In the genomic region with DNA sequence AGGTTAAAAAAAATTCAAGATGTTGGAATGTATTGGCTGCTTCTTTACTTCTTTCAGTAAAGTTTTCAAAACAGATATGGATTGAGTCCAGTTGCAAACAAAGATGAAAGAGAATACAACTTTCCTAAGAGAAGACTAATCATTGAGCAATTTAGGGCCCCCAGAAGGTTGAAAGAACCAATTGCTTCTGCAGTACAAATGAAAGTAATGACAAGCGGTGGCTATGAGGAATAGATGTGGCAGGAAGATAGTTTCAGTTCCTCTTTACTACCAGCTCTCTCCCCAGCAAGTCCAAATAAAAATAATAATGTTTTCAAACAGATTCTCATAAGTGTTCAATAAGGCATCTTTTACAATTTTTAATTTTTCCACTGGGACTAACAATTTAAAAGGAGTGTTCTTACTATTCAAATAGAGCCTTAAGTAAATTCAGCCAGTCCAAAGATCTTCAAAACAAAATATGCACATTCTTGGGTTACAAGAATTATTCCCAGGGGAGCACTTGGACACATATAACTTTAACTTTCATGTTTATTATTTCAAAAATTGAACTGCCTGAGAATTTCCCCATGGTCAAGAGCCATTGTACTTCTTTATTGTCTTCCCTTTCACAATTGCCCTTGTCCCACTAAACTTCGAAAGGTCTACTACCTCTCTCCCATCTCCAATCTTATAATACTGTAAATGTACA, we compare ENCODE assay signal across 12 cellular contexts.
DNase-seq lines count a peak whose midpoint lies in the region; ATAC-seq and TF ChIP-seq lines count a peak whose summit lies in the region.
"Had no signal": no experiment of that assay in that cellular context is flagged by ENCODE, and none has a peak within 500 bp of the region (broad histone marks: within the 10 kb centered on the region; RNA-seq: fewer than 3 reads in every experiment).

No MANE protein-coding gene starts in this region.

- intact Hi-C loops in transverse colon (cut with DNase I; ENCODE audit: low total_unique reads): no loop called here
- intact Hi-C loops in activated CD4-positive, alpha-beta memory T cell treated with anti-CD3 and anti-CD28 coated beads for 36 hours (cut with micrococcal nuclease): no loop called here

- no peak overlapping the region for H3K27ac Mint-ChIP-seq in activated CD4-positive, alpha-beta memory T cell treated with anti-CD3 and anti-CD28 coated beads for 36 hours
- H3K27ac Mint-ChIP-seq: activated T-helper 17 cell treated with anti-CD3 and anti-CD28 coated beads, Interleukin-2, amount 50 U/mL, for 72 hours had no signal

- H3K36me3 Mint-ChIP-seq in activated CD4-positive, alpha-beta memory T cell treated with anti-CD3 and anti-CD28 coated beads for 36 hours: no peaks in the 10 kb centered on the region

- no peaks in the 10 kb centered on the region for H3K36me3 ChIP-seq in transverse colon
- no peaks in the 10 kb centered on the region for H3K36me3 ChIP-seq in effector memory CD4-positive, alpha-beta T cell (ENCODE audit: control insufficient read depth, insufficient read depth, low read length)

- no peak overlapping the region for H3K4me3 Mint-ChIP-seq in activated CD4-positive, alpha-beta memory T cell treated with anti-CD3 and anti-CD28 coated beads for 36 hours
- H3K4me3 Mint-ChIP-seq: activated T-helper 17 cell treated with anti-CD3 and anti-CD28 coated beads, Interleukin-2, amount 50 U/mL, for 72 hours had no signal

- no peak overlapping the region for H3K4me3 ChIP-seq in transverse colon
- H3K4me3 ChIP-seq in effector memory CD4-positive, alpha-beta T cell (ENCODE audit: insufficient read depth, low read depth, low read length, poor library complexity, severe bottlenecking): no peak overlapping the region

- H3K27ac ChIP-seq in transverse colon: peak overlapping the region in 1 of 4 donors; percentile 51
- H3K27ac ChIP-seq in effector memory CD4-positive, alpha-beta T cell (ENCODE audit: insufficient read depth, low read length, poor library complexity, severe bottlenecking): no peak overlapping the region
- H3K27ac ChIP-seq: epithelial cell of prostate had no signal

- H3K4me1 ChIP-seq in transverse colon: peaks cover 0 to 6% (median 0%) of the 10 kb centered on the region in 4 donors
- H3K4me1 ChIP-seq in effector memory CD4-positive, alpha-beta T cell (ENCODE audit: control insufficient read depth, insufficient read depth, low read length, poor library complexity, severe bottlenecking): no peaks in the 10 kb centered on the region

- TF ChIP-seq EP300 in transverse colon (IDR thresholded peaks at IDR 0.05; ENCODE audit: low read depth): no peak

- peaks cover 2% of the 10 kb centered on the region for H3K4me1 Mint-ChIP-seq in activated CD4-positive, alpha-beta memory T cell treated with anti-CD3 and anti-CD28 coated beads for 36 hours (ENCODE audit: low read depth)

- H3K27me3 Mint-ChIP-seq in activated CD4-positive, alpha-beta memory T cell treated with anti-CD3 and anti-CD28 coated beads for 36 hours: no peaks in the 10 kb centered on the region
- H3K27me3 Mint-ChIP-seq: activated T-helper 17 cell treated with anti-CD3 and anti-CD28 coated beads, Interleukin-2, amount 50 U/mL, for 72 hours had no signal

- TF ChIP-seq POLR2A in transverse colon (IDR thresholded peaks at IDR 0.05): no peak

- WGBS in transverse colon (ENCODE audit: low coverage in 1 of 2), 2 donors: 65 to 72% methylated on average over 2 of the region's 2 CpGs

- no peaks in the 10 kb centered on the region for H3K9me3 ChIP-seq in transverse colon
- H3K9me3 ChIP-seq in effector memory CD4-positive, alpha-beta T cell (ENCODE audit: control insufficient read depth, low read length): no peaks in the 10 kb centered on the region

- H3K27me3 ChIP-seq in transverse colon: no peaks in the 10 kb centered on the region
- no peaks in the 10 kb centered on the region for H3K27me3 ChIP-seq in effector memory CD4-positive, alpha-beta T cell (replicated peaks; ENCODE audit: control insufficient read depth, insufficient read depth, low read length, poor library complexity, severe bottlenecking)

- H3K9me3 Mint-ChIP-seq in activated CD4-positive, alpha-beta memory T cell treated with anti-CD3 and anti-CD28 coated beads for 36 hours: no peaks in the 10 kb centered on the region

- TF ChIP-seq CTCF in transverse colon (IDR thresholded peaks at IDR 0.05): no peak

- POLR2A ChIA-PET in activated CD4-positive, alpha-beta memory T cell treated with anti-CD3 and anti-CD28 coated beads for 36 hours (lab: Charles Lee): no interaction called here

- in situ Hi-C loops in transverse colon (cut with MboI; ENCODE audit: low pct_ligation_motif_present in 1 of 4, low pct_unique_long_range_greater_than_20kb in 1 of 4, low sequenced_read_pairs in 3 of 4): no loop called here

- CTCF ChIA-PET in activated CD4-positive, alpha-beta memory T cell treated with anti-CD3 and anti-CD28 coated beads for 36 hours (lab: Charles Lee): no interaction called here

- peak; percentile 22 for DNase-seq in brain pericyte (ENCODE audit: low read depth, low spot score)
- no peak for DNase-seq in transverse colon
- DNase-seq in HPDE6-E6E7 (ENCODE audit: extremely low spot score): no peak
- DNase-seq in activated CD4-positive, alpha-beta memory T cell treated with anti-CD3 and anti-CD28 coated beads for 36 hours: no peak
- DNase-seq in effector memory CD4-positive, alpha-beta T cell: no peak
- DNase-seq: DMS53 had no signal

- ATAC-seq in GM18502 (IDR thresholded peaks at IDR 0.05; ENCODE audit: poor library complexity, unreplicated experiment) (peak; percentile 100), GM21528 (IDR thresholded peaks at IDR 0.05; ENCODE audit: low FRiP score, unreplicated experiment) (peak; percentile 100), HG03378 (IDR thresholded peaks at IDR 0.05; ENCODE audit: unreplicated experiment) (peak; percentile 100)
- ATAC-seq: activated T-helper 17 cell treated with anti-CD3 and anti-CD28 coated beads, Interleukin-2, amount 50 U/mL, for 72 hours; HepG2 had no signal
